ENCODE assay signal across 8 cellular contexts in the genomic region with DNA sequence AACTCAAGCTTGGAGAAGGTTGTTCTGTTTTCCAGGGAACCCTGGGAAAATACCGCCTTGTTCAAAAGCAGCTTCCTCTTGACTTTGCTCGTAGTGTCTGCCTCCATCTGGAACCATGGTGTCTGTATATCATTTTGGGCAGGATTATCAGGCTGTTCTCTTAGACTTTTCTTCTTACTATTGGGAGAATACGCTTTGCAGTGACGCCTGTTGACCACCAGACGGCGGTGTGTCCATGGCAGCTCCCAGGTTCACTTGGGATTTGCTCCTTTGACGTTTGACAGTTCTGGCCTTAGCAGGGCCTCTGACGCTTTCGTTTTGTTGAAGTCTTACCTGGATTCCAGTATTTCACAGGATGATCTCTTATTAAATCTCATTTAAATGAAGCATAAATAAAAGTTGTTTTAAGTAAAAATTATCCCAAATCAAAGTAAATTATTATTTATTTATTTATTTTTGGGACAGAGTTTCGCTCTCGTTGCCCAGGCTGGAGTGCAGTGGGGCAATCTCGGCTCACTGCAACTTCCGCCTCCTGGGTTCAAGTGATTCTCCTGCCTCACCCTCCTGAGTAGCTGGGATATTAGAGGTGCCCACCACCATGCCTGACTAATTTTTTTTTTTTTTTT. TPM values are rescaled to one million over a fixed set of nuclear protein-coding genes. Genes with fewer than 3 reads are reported as not detected.
DNase-seq lines count a peak whose midpoint lies in the region; ATAC-seq and TF ChIP-seq lines count a peak whose summit lies in the region.

No MANE protein-coding gene starts in this region.

- peak; percentile 68 to 86 (median 77) for TF ChIP-seq CTCF in breast epithelium (IDR thresholded peaks at IDR 0.05)

- ATAC-seq in GM21360 (IDR thresholded peaks at IDR 0.05; ENCODE audit: unreplicated experiment) (peak; percentile 47), GM18511 (IDR thresholded peaks at IDR 0.05; ENCODE audit: unreplicated experiment) (no peak)

- TF ChIP-seq POLR2A in breast epithelium (IDR thresholded peaks at IDR 0.05): no peak

- H3K9me3 ChIP-seq in breast epithelium: no peaks in the 10 kb centered on the region

- no peak overlapping the region for H3K27ac ChIP-seq in breast epithelium

- intact Hi-C loops in breast epithelium (cut with DNase I; ENCODE audit: low total_unique reads): no loop called here

- H3K36me3 ChIP-seq in breast epithelium: no peaks in the 10 kb centered on the region

- no peaks in the 10 kb centered on the region for H3K4me1 ChIP-seq in breast epithelium

- no peak overlapping the region for H3K4me3 ChIP-seq in breast epithelium

- no peaks in the 10 kb centered on the region for H3K27me3 ChIP-seq in breast epithelium

- DNase-seq in CMK (ENCODE audit: low read depth) (peak; percentile 41), NAMALWA (ENCODE audit: low spot score) (peak; percentile 74), T follicular helper cell (ENCODE audit: low read depth) (peak; percentile 14), breast epithelium (ENCODE audit: low spot score in 2 of 2) (no peak), islet precursor cell (peak; percentile 77)
- DNase-seq in stimulated activated CD4-positive, alpha-beta T cell treated with anti-CD3 and anti-CD28 coated beads, Interleukin-4, amount 100 ng/mL, for 1 hour: peak; percentile 39

RNA-seq across cellular contexts. Expression of a gene that starts 41.8 kb away (rescaled TPM):
- total RNA-seq in breast epithelium: not detected

Comparison
In these comparisons a context has a peak if more than half of its experiments do, and no peak if none do; other contexts are left out.
1. DNase-seq: peak in CMK (single experiment), NAMALWA (single experiment), T follicular helper cell (single experiment), islet precursor cell (single experiment) and stimulated activated CD4-positive, alpha-beta T cell treated with anti-CD3 and anti-CD28 coated beads, Interleukin-4, amount 100 ng/mL, for 1 hour (single experiment); none in breast epithelium (0 of 2).